Comparison of ENCODE assay signal across 1 cellular context in the genomic region with DNA sequence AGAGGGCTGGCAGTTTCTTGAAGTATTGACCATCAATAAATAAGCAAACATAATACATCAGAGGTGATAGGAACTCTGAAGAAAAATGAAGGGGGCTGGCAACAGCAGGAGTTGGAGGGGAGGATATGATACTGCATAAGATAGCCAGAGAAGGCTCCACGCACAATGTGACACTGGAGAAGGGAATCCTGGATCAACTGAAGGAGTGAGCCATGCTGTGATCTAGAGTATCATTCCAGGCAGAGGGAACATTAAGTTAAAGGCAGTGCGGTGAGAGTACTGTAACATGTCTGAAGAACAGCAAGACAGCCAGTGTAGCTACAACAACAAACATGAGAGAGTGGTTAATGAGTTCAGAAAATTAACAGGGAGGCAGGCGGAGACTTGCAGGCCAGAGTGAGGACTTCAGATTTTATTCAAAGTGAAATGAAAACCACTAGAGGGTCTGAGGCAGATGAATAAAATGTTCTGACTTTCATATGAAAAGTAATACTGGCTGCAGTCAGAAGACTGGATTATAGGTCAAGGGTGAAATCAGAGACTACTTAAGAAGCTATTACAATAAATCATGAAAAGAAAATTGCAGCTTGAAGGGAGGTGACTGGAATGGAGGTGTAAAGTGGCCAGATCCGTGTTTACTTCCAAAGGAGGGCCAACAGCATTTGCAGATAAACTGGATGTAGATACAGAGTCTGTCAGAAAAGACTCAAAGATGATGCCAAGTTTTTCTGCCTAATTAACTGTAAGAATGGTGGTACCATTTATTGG.
TF ChIP-seq lines count a peak whose summit lies in the region.

No MANE protein-coding gene starts in this region.

TF ChIP-seq in HEK293, 187 proteins besides CTCF, POLR2A, EP300 and RAD21 (continued from another document):
- TF ChIP-seq ZNF239 (tag by site-specific recombination; IDR thresholded peaks at IDR 0.05) (no peak), MZF1 (tag by site-specific recombination; IDR thresholded peaks at IDR 0.05; ENCODE audit: borderline replicate concordance) (no peak), ZEB2 (tag by site-specific recombination; IDR thresholded peaks at IDR 0.05) (0 out of 2 replicates have a peak, but pooled peaks have one; percentile 10), ZBTB20 (tag by site-specific recombination; IDR thresholded peaks at IDR 0.05) (no peak), ZNF341 (tag by site-specific recombination; IDR thresholded peaks at IDR 0.05; ENCODE audit: low read depth) (peak; percentile 76), BCL11A (tag by site-specific recombination; IDR thresholded peaks at IDR 0.05; ENCODE audit: low read depth) (no peak), SP7 (tag by site-specific recombination; IDR thresholded peaks at IDR 0.05) (peak; percentile 76), ZNF747 (tag by site-specific recombination; IDR thresholded peaks at IDR 0.05) (no peak), GFI1B (tag by site-specific recombination; IDR thresholded peaks at IDR 0.05) (peak; percentile 82), KLF1 (tag by site-specific recombination; IDR thresholded peaks at IDR 0.05) (peak; percentile 74), WT1 (tag by site-specific recombination; IDR thresholded peaks at IDR 0.05) (peak; percentile 94), ZBTB17 (tag by site-specific recombination; IDR thresholded peaks at IDR 0.05) (peak; percentile 20; the same call in 1 of the 2 replicates), ZNF48 (tag by site-specific recombination; IDR thresholded peaks at IDR 0.05) (no peak), TRIM28 (IDR thresholded peaks at IDR 0.05; ENCODE audit: borderline replicate concordance, low read length) (no peak), TCF7L2 (IDR thresholded peaks at IDR 0.05; ENCODE audit: borderline replicate concordance, low read depth, low read length) (no peak)
- TF ChIP-seq, protein P1, sequence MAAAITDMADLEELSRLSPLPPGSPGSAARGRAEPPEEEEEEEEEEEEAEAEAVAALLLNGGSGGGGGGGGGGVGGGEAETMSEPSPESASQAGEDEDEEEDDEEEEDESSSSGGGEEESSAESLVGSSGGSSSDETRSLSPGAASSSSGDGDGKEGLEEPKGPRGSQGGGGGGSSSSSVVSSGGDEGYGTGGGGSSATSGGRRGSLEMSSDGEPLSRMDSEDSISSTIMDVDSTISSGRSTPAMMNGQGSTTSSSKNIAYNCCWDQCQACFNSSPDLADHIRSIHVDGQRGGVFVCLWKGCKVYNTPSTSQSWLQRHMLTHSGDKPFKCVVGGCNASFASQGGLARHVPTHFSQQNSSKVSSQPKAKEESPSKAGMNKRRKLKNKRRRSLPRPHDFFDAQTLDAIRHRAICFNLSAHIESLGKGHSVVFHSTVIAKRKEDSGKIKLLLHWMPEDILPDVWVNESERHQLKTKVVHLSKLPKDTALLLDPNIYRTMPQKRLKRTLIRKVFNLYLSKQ (tag by site-specific recombination; IDR thresholded peaks at IDR 0.05; ENCODE audit: borderline replicate concordance) = no peak
- TF ChIP-seq, protein P2, sequence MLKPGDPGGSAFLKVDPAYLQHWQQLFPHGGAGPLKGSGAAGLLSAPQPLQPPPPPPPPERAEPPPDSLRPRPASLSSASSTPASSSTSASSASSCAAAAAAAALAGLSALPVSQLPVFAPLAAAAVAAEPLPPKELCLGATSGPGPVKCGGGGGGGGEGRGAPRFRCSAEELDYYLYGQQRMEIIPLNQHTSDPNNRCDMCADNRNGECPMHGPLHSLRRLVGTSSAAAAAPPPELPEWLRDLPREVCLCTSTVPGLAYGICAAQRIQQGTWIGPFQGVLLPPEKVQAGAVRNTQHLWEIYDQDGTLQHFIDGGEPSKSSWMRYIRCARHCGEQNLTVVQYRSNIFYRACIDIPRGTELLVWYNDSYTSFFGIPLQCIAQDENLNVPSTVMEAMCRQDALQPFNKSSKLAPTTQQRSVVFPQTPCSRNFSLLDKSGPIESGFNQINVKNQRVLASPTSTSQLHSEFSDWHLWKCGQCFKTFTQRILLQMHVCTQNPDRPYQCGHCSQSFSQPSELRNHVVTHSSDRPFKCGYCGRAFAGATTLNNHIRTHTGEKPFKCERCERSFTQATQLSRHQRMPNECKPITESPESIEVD (tag by site-specific recombination; IDR thresholded peaks at IDR 0.05) = peak; percentile 80
